Comparison of ENCODE assay signal across 22 cellular contexts in the genomic region with DNA sequence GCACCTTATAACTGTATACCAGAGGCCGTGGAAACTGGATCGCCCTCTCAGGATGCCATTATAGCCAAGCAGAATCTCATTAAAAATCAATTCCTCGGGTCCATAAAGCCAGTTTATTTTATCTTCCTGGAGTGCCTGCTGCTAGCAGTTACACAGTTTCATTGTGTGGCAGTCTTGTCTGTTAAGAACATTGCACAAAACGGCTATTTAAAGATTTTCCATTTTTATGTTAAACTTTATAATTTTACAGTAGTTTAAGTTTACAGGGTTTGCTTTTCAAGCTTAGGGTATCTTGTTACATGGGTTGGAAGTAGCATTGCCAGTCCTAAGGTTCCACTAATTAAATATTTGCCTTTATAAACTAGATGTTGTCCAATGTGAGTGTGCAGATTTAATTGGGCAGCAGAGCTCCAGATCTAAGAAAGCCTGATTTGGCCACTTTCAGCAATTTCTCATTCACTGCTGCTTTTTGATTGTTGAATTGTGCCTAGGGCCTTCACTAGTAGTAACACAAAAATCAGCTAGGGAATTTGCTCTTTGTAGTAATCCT.
"Had no signal": no experiment of that assay in that cellular context is flagged by ENCODE, and none has a peak within 500 bp of the region (broad histone marks: within the 10 kb centered on the region; RNA-seq: fewer than 3 reads in every experiment).

No MANE protein-coding gene starts in this region.

- H3K4me1 ChIP-seq: colonic mucosa, esophagus muscularis mucosa, gastrocnemius medialis had no signal

- H3K36me3 ChIP-seq: colonic mucosa, esophagus muscularis mucosa, gastrocnemius medialis had no signal

- H3K27ac ChIP-seq: colonic mucosa, dorsolateral prefrontal cortex, gastrocnemius medialis had no signal

- H3K4me3 ChIP-seq: colonic mucosa, dorsolateral prefrontal cortex, esophagus muscularis mucosa, gastrocnemius medialis, smooth muscle cell had no signal

- H3K9me3 ChIP-seq: colonic mucosa, esophagus muscularis mucosa, gastrocnemius medialis had no signal

- H3K27me3 ChIP-seq: colonic mucosa, gastrocnemius medialis had no signal

- DNase-seq: activated CD4-positive, alpha-beta T cell treated with anti-CD3 and anti-CD28 coated beads for 4 hours; activated CD4-positive, alpha-beta T cell treated with anti-CD3 and anti-CD28 coated beads, Interleukin-2, amount 50 U/mL, for 48 hours; activated CD4-positive, CD25-positive, alpha-beta regulatory T cell; activated CD8-positive, alpha-beta memory T cell treated with anti-CD3 and anti-CD28 coated beads, Interleukin-2, amount 50 U/mL, for 48 hours; activated effector memory CD4-positive, alpha-beta T cell treated with Interleukin-2 at 50 U/mL for 16 hours; activated naive CD4-positive, alpha-beta T cell treated with anti-CD3 and anti-CD28 coated beads for 36 hours; activated naive CD8-positive, alpha-beta T cell treated with anti-CD3 and anti-CD28 coated beads, Interleukin-2, amount 10 ng/mL, durations not matched to agents 7 days and 5 days; activated T-cell treated with anti-CD3 and anti-CD28 coated beads, Interleukin-2, amount 50 U/mL, for 48 hours; amygdala; colonic mucosa; dorsolateral prefrontal cortex; gastrocnemius medialis; head of caudate nucleus; mesenchymal stem cell; nucleus accumbens; posterior cingulate gyrus; stimulated activated CD4-positive, alpha-beta T cell treated with anti-CD3 and anti-CD28 coated beads, Interleukin-15, amount 100 ng/mL, for 24 hours; stimulated activated CD4-positive, alpha-beta T cell treated with anti-CD3 and anti-CD28 coated beads, Interleukin-2, amount 100 ng/mL, for 48 hours; stimulated activated CD8-positive, alpha-beta memory T cell treated with anti-CD3 and anti-CD28 coated beads, Interleukin-4, amount 100 ng/mL, for 48 hours; stimulated activated naive B cell treated with anti-CD40 and anti-IgM and Interleukin-4, amounts not matched to agents 10 μg/mL and 1 μg/mL and 100 μg/mL, for 72 hours had no signal
